In genomic region chr12:8697120-8697475, GRCh38 we compare ENCODE assay signal across 8 cellular contexts. TPM values are rescaled to one million over a fixed set of nuclear protein-coding genes. Genes with fewer than 3 reads are reported as not detected.
A peak's percentile ranks its signal among the peaks of the same experiment; 100 is the strongest.
DNase-seq lines count a peak whose midpoint lies in the region; ATAC-seq and TF ChIP-seq lines count a peak whose summit lies in the region.

No MANE protein-coding gene starts in this region.

- H3K4me1 Mint-ChIP-seq in activated T-helper 17 cell treated with anti-CD3 and anti-CD28 coated beads, Interleukin-2, amount 50 U/mL, for 72 hours = peaks cover 10% of the 10 kb centered on the region

- H2BK120ac ChIP-seq in trophoblast cell (ENCODE audit: insufficient read depth, low read length, poor library complexity) = peak overlapping the region; percentile 94

- H2AFZ ChIP-seq in trophoblast cell (ENCODE audit: insufficient read depth, low read length, poor library complexity) = peak overlapping the region; percentile 37

- H3K79me2 ChIP-seq in trophoblast cell (ENCODE audit: control insufficient read depth, insufficient read depth, low read length, poor library complexity) = peaks cover 18% of the 10 kb centered on the region

- H4K12ac ChIP-seq in trophoblast cell (ENCODE audit: low read depth, low read length) = peak overlapping the region; percentile 92

- H3K18ac ChIP-seq in trophoblast cell (ENCODE audit: low read length) = peak overlapping the region; percentile 97

- H3K27me3 ChIP-seq in cardiac muscle cell = no peaks in the 10 kb centered on the region
- no peaks in the 10 kb centered on the region for H3K27me3 ChIP-seq in trophoblast cell (ENCODE audit: insufficient read depth, low read length)

- H3K36me3 Mint-ChIP-seq in activated T-helper 17 cell treated with anti-CD3 and anti-CD28 coated beads, Interleukin-2, amount 50 U/mL, for 72 hours (ENCODE audit: low read depth) = no peaks in the 10 kb centered on the region

- H2BK5ac ChIP-seq in trophoblast cell (ENCODE audit: low read depth, low read length, poor library complexity) = peak overlapping the region; percentile 92

- H3K27ac Mint-ChIP-seq in activated T-helper 17 cell treated with anti-CD3 and anti-CD28 coated beads, Interleukin-2, amount 50 U/mL, for 72 hours = no peak overlapping the region

- H3K79me1 ChIP-seq in trophoblast cell (ENCODE audit: low read length) = peaks cover 15% of the 10 kb centered on the region

- no CpG with 5 or more reads among the region's 21 CpGs for WGBS in trophoblast cell (ENCODE audit: extremely low coverage, insufficient coverage, insufficient read length)

- H3K14ac ChIP-seq in trophoblast cell (ENCODE audit: low read length) = peak overlapping the region; percentile 97

- no peak overlapping the region for H3K23ac ChIP-seq in trophoblast cell (ENCODE audit: low read length)

- peaks cover 5% of the 10 kb centered on the region for H3K36me3 ChIP-seq in cardiac muscle cell
- H3K36me3 ChIP-seq in trophoblast cell (ENCODE audit: control insufficient read depth in 1 of 2, insufficient read depth in 2 of 2, low read length in 2 of 2) = peaks cover 3 to 5% of the 10 kb centered on the region in 2 experiments

- H3K4me3 ChIP-seq in cardiac muscle cell (peak overlapping the region; percentile 98), trophoblast cell (ENCODE audit: low read depth, low read length) (peak overlapping the region; percentile 100)

- H3K4me2 ChIP-seq in trophoblast cell (ENCODE audit: low read length) = peak overlapping the region; percentile 86

- TF ChIP-seq CTCF in cardiac muscle cell (IDR thresholded peaks at IDR 0.05; ENCODE audit: low read depth, low read length) = no peak

- H4K8ac ChIP-seq in trophoblast cell (ENCODE audit: low read depth, low read length) = peak overlapping the region; percentile 87

- H3K27ac ChIP-seq in cardiac muscle cell (peak overlapping the region; percentile 82), trophoblast cell (ENCODE audit: low read depth, low read length) (peak overlapping the region; percentile 99)

- H3K4ac ChIP-seq in trophoblast cell (ENCODE audit: low read depth, low read length) = peak overlapping the region; percentile 19

- no peaks in the 10 kb centered on the region for H3K9me3 ChIP-seq in cardiac muscle cell (ENCODE audit: low read depth)
- no peaks in the 10 kb centered on the region for H3K9me3 ChIP-seq in trophoblast cell (ENCODE audit: insufficient read depth, low read depth, low read length)

- H2BK12ac ChIP-seq in trophoblast cell (ENCODE audit: low read length) = no peak overlapping the region

- peak overlapping the region; percentile 84 for H2AK5ac ChIP-seq in trophoblast cell (ENCODE audit: low read length)

- DNase-seq in ELR (ENCODE audit: low read depth) = peak; percentile 44
- DNase-seq in MV-4-11 (lab: John Stamatoyannopoulos, UW) = peak; percentile 8
- DNase-seq in cardiac muscle cell (ENCODE audit: low read depth in 1 of 2, low spot score in 1 of 2) = peak; percentile 58 to 62
- peak; percentile 50 to 71 for DNase-seq in trophoblast cell
- no peak for DNase-seq in GF-D8 (lab: John Stamatoyannopoulos, UW)
- no peak for DNase-seq in effector CD8-positive, alpha-beta T cell (lab: John Stamatoyannopoulos, UW)

- peak overlapping the region; percentile 92 for H3K4me3 Mint-ChIP-seq in activated T-helper 17 cell treated with anti-CD3 and anti-CD28 coated beads, Interleukin-2, amount 50 U/mL, for 72 hours

- ATAC-seq in GM21786 (IDR thresholded peaks at IDR 0.05; ENCODE audit: unreplicated experiment) = peak; percentile 11
- ATAC-seq in activated T-helper 17 cell treated with anti-CD3 and anti-CD28 coated beads, Interleukin-2, amount 50 U/mL, for 72 hours (replicated peaks) = peak; percentile 27

- peaks cover 3% of the 10 kb centered on the region for H3K27me3 Mint-ChIP-seq in activated T-helper 17 cell treated with anti-CD3 and anti-CD28 coated beads, Interleukin-2, amount 50 U/mL, for 72 hours

- H3K9ac ChIP-seq in trophoblast cell (ENCODE audit: low read length) = peak overlapping the region; percentile 92

- no peaks in the 10 kb centered on the region for H3K9me3 Mint-ChIP-seq in activated T-helper 17 cell treated with anti-CD3 and anti-CD28 coated beads, Interleukin-2, amount 50 U/mL, for 72 hours

- peak overlapping the region; percentile 96 for H4K91ac ChIP-seq in trophoblast cell (ENCODE audit: low read depth, low read length)

- peaks cover 28% of the 10 kb centered on the region for H3K4me1 ChIP-seq in cardiac muscle cell (ENCODE audit: low read depth)
- H3K4me1 ChIP-seq in trophoblast cell (ENCODE audit: control insufficient read depth in 1 of 2, insufficient read depth in 2 of 2, low read length in 2 of 2) = peaks cover 0 to 4% of the 10 kb centered on the region in 2 experiments

RNA-seq across cellular contexts. Expression of gene RIMKLB, which starts 0.7 kb away (rescaled TPM):
- total RNA-seq in activated T-helper 17 cell treated with anti-CD3 and anti-CD28 coated beads, Interleukin-2, amount 50 U/mL, for 72 hours = 1 to 10 TPM in 1 of 2 donors, under 1 TPM in 1; 0.95 to 1.4 TPM
- 52.1 and 70.9 TPM in 2 replicates for total RNA-seq in cardiac muscle cell
- 47.7 and 51.4 TPM in 2 replicates for polyA plus RNA-seq in cardiac muscle cell
- 62.1 and 62.8 TPM in 2 replicates for polyA plus RNA-seq in trophoblast cell (2013)

RNA-seq across cellular contexts. Expression of gene MFAP5, which starts 34.5 kb away (rescaled TPM):
- total RNA-seq in activated T-helper 17 cell treated with anti-CD3 and anti-CD28 coated beads, Interleukin-2, amount 50 U/mL, for 72 hours = not detected
- not detected in 2 replicates for total RNA-seq in cardiac muscle cell
- polyA plus RNA-seq in cardiac muscle cell = 0.10 TPM in 1 of 2 replicates, not detected in the other
- 455 and 486 TPM in 2 replicates for polyA plus RNA-seq in trophoblast cell (2013)

Comparison
In these comparisons a context has a peak if more than half of its experiments do, and no peak if none do; other contexts are left out.
1. DNase-seq: peak in ELR (single experiment), MV-4-11 (single experiment), cardiac muscle cell (2 of 2) and trophoblast cell (2 of 2); none in GF-D8 (single experiment) and effector CD8-positive, alpha-beta T cell (single experiment).
2. RNA of gene RIMKLB, which starts 0.7 kb away (total RNA-seq): 52.1 to 70.9 TPM in cardiac muscle cell; 0.95 to 1.4 TPM in activated T-helper 17 cell treated with anti-CD3 and anti-CD28 coated beads, Interleukin-2, amount 50 U/mL, for 72 hours; every median in the first group is over 10 times any median in the second.